26 cellular contexts compared by ENCODE assay signal in the genomic region with DNA sequence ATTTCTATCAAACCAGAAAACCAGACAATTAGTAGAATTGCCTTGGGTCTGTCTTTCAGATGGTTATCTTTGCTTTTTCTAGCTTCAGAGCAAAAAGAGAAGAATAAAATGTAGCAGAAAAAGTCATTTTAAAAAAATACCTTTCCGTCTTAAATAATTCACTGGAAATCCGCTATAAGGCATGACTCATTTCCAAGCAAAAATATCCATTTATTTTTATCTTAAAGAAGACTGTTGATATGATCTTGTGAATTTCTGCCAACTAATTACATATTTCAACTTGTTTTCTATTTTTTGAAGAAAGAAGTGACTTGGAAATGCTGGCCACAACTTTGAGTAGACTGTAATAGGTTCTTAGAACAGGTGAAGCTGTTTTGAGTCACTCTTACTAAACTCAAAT.
"Had no signal": no experiment of that assay in that cellular context is flagged by ENCODE, and none has a peak within 500 bp of the region (broad histone marks: within the 10 kb centered on the region; RNA-seq: fewer than 3 reads in every experiment).

No MANE protein-coding gene starts in this region.

- H3K27me3 Mint-ChIP-seq: dendritic cell treated with granulocyte-macrophage colony-stimulating factor and Interleukin-4, amounts not matched to agents 40 ng/mL and 50 ng/mL, for 4 days had no signal

- H3K27ac ChIP-seq: left ventricle myocardium inferior, pancreas, prostate gland, sigmoid colon, VCaP had no signal

- H3K36me3 ChIP-seq: left ventricle myocardium inferior, pancreas, prostate gland, sigmoid colon had no signal

- FAIRE-seq: endometrium, frontal cortex, islet of Langerhans, pancreas had no signal

- H3K27me3 ChIP-seq: pancreas, sigmoid colon had no signal

- ATAC-seq: activated T-cell treated with anti-CD3 and anti-CD28 coated beads, Interleukin-2, amount 50 U/mL, for 72 hours; mucosa of descending colon; pancreas had no signal

- H3K27ac Mint-ChIP-seq: activated naive CD8-positive, alpha-beta T cell; activated T-cell treated with anti-CD3 and anti-CD28 coated beads, Interleukin-2, amount 50 U/mL, for 72 hours; dendritic cell treated with granulocyte-macrophage colony-stimulating factor and Interleukin-4, amounts not matched to agents 40 ng/mL and 50 ng/mL, for 4 days; nephron progenitor cell; T-helper 2 cell treated with Interferon-gamma antibody and Interleukin-4, amounts not matched to agents 5 μg/mL and 100 μg/mL, for 36 hours had no signal

- DNase-seq: activated CD4-positive, alpha-beta T cell treated with anti-CD3 and anti-CD28 coated beads for 4 hours; activated CD4-positive, alpha-beta T cell treated with anti-CD3 and anti-CD28 coated beads, Interleukin-2, amount 50 U/mL, for 4 hours; activated naive CD4-positive, alpha-beta T cell; activated T-cell treated with anti-CD3 and anti-CD28 coated beads for 4 hours; activated T-cell treated with anti-CD3 and anti-CD28 coated beads, Interleukin-2, amount 50 U/mL, for 72 hours; aorta; central memory CD4-positive, alpha-beta T cell; effector CD8-positive, alpha-beta T cell; left ventricle myocardium inferior; mucosa of descending colon; nephron progenitor cell; pancreas; sigmoid colon; stimulated activated CD4-positive, alpha-beta T cell treated with anti-CD3 and anti-CD28 coated beads, Interleukin-15, amount 100 ng/mL, for 24 hours; stimulated activated naive CD4-positive, alpha-beta T cell treated with Interleukin-2 at 50 U/mL for 16 hours; T-helper 1 cell; trophoblast cell had no signal

- H3K4me3 ChIP-seq: left ventricle myocardium inferior, lung, mucosa of descending colon, pancreas, prostate gland, sigmoid colon had no signal

- H3K4me3 Mint-ChIP-seq: activated naive CD8-positive, alpha-beta T cell; activated T-cell treated with anti-CD3 and anti-CD28 coated beads, Interleukin-2, amount 50 U/mL, for 72 hours; dendritic cell treated with granulocyte-macrophage colony-stimulating factor and Interleukin-4, amounts not matched to agents 40 ng/mL and 50 ng/mL, for 4 days; nephron progenitor cell; T-helper 2 cell treated with Interferon-gamma antibody and Interleukin-4, amounts not matched to agents 5 μg/mL and 100 μg/mL, for 36 hours had no signal

- H3K4me1 ChIP-seq: pancreas, prostate gland had no signal

- H3K36me3 Mint-ChIP-seq: activated naive CD8-positive, alpha-beta T cell had no signal

- H3K9me3 ChIP-seq: left ventricle myocardium inferior, mucosa of descending colon, pancreas, prostate gland, sigmoid colon had no signal

- H3K9me3 Mint-ChIP-seq: activated T-cell treated with anti-CD3 and anti-CD28 coated beads, Interleukin-2, amount 50 U/mL, for 72 hours; dendritic cell treated with granulocyte-macrophage colony-stimulating factor and Interleukin-4, amounts not matched to agents 40 ng/mL and 50 ng/mL, for 4 days; nephron progenitor cell; T-helper 2 cell treated with Interferon-gamma antibody and Interleukin-4, amounts not matched to agents 5 μg/mL and 100 μg/mL, for 36 hours had no signal
